9 cellular contexts compared by ENCODE assay signal in the genomic region with DNA sequence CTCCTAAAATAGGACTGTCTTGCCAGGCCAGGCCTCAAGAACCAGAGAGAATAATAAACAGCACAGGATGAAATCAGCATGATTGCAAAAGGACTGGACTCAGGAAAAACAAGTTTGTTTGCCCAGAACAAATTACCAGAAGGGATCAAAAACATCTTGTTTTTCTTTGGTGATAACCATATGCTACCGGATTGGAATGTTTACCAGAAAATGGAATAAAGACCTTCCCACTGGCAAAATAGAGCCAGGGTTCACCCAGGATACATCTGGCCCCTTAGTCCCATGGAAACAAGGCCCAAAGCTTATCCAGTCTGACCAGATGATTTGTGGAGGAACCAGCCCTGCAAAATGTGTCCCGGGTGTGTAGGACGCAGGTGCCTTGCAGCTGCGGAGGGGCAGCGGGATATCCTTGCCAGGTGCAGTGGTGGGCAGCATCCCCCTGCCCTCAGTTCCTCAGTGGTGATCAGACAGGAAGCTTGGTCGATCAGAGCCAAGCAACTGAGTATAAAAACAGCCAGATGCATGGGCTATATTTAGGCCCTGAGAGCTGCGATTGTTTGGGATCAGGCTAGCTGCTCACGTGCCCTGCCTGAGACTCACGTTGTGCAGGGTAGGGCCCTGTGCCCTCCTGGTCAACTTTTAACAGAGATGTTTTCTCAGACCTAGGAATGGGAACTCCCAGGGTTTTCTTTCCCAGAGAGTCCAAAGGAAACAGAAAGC. TPM values are rescaled to one million over a fixed set of nuclear protein-coding genes. Genes with fewer than 3 reads are reported as not detected.
DNase-seq lines count a peak whose midpoint lies in the region; ATAC-seq and TF ChIP-seq lines count a peak whose summit lies in the region.
"Had no signal": no experiment of that assay in that cellular context is flagged by ENCODE, and none has a peak within 500 bp of the region (broad histone marks: within the 10 kb centered on the region; RNA-seq: fewer than 3 reads in every experiment).

No MANE protein-coding gene starts in this region.

- H3K27me3 ChIP-seq in left ventricle myocardium inferior (ENCODE audit: low read depth), result no peaks in the 10 kb centered on the region

- H3K9me3 ChIP-seq in left ventricle myocardium inferior (replicated peaks), result no peaks in the 10 kb centered on the region

- TF ChIP-seq CTCF in left ventricle myocardium inferior (IDR thresholded peaks at IDR 0.05; ENCODE audit: borderline replicate concordance), result no peak

- intact Hi-C loops in left ventricle myocardium inferior (cut with micrococcal nuclease), result no loop called here

- peaks cover 11% of the 10 kb centered on the region for H3K4me1 Mint-ChIP-seq in activated T-helper 17 cell treated with anti-CD3 and anti-CD28 coated beads, Interleukin-2, amount 50 U/mL, for 72 hours

- H3K27ac ChIP-seq in left ventricle myocardium inferior (replicated peaks), result peak overlapping the region; percentile 97

- peaks cover 28% of the 10 kb centered on the region for H3K36me3 ChIP-seq in left ventricle myocardium inferior

- peak overlapping the region; percentile 41 for H3K27ac Mint-ChIP-seq in activated T-helper 17 cell treated with anti-CD3 and anti-CD28 coated beads, Interleukin-2, amount 50 U/mL, for 72 hours

- H3K4me3 ChIP-seq in left ventricle myocardium inferior, result peak overlapping the region; percentile 31

- H3K9me3 Mint-ChIP-seq in activated T-helper 17 cell treated with anti-CD3 and anti-CD28 coated beads, Interleukin-2, amount 50 U/mL, for 72 hours, result peaks cover 7% of the 10 kb centered on the region

- H3K36me3 Mint-ChIP-seq in activated T-helper 17 cell treated with anti-CD3 and anti-CD28 coated beads, Interleukin-2, amount 50 U/mL, for 72 hours (ENCODE audit: low read depth), result peaks cover 7% of the 10 kb centered on the region

- H3K4me1 ChIP-seq in left ventricle myocardium inferior, result peaks cover 97% of the 10 kb centered on the region

- H3K27me3 Mint-ChIP-seq in activated T-helper 17 cell treated with anti-CD3 and anti-CD28 coated beads, Interleukin-2, amount 50 U/mL, for 72 hours, result no peaks in the 10 kb centered on the region

- no peak for ATAC-seq in activated T-helper 17 cell treated with anti-CD3 and anti-CD28 coated beads, Interleukin-2, amount 50 U/mL, for 72 hours (replicated peaks)
- no peak for ATAC-seq in GM21526 (IDR thresholded peaks at IDR 0.05; ENCODE audit: low FRiP score, unreplicated experiment)
- no peak for ATAC-seq in GM21737 (IDR thresholded peaks at IDR 0.05; ENCODE audit: unreplicated experiment)

- DNase-seq in COLO668 (lab: John Stamatoyannopoulos, UW; ENCODE audit: unreplicated experiment) (peak; percentile 23), left ventricle myocardium inferior (peak; percentile 72), renal cortical epithelial cell (ENCODE audit: low read depth) (peak; percentile 85), KG1 (lab: John Stamatoyannopoulos, UW) (no peak)
- DNase-seq in central memory CD4-positive, alpha-beta T cell, result no peak
- DNase-seq: activated T-cell treated with anti-CD3 and anti-CD28 coated beads, Interleukin-2, amount 50 U/mL, for 48 hours had no signal

- no peak overlapping the region for H3K4me3 Mint-ChIP-seq in activated T-helper 17 cell treated with anti-CD3 and anti-CD28 coated beads, Interleukin-2, amount 50 U/mL, for 72 hours

RNA-seq across cellular contexts. Expression of gene ZNF22, which starts 4.6 kb away (rescaled TPM):
- 10 to 100 TPM in 1 of 2 donors, 1 to 10 TPM in 1; 7.3 to 12.6 TPM for total RNA-seq in activated T-helper 17 cell treated with anti-CD3 and anti-CD28 coated beads, Interleukin-2, amount 50 U/mL, for 72 hours
- total RNA-seq in left ventricle myocardium inferior (14.2 TPM), renal cortical epithelial cell (24.5 and 26.8 TPM in 2 replicates)

RNA-seq across cellular contexts. Expression of gene DEPP1, which starts 17.5 kb away (rescaled TPM):
- 1 to 10 TPM in 1 of 2 donors, under 1 TPM in 1; 0.73 to 2.0 TPM for total RNA-seq in activated T-helper 17 cell treated with anti-CD3 and anti-CD28 coated beads, Interleukin-2, amount 50 U/mL, for 72 hours
- total RNA-seq in left ventricle myocardium inferior (27.5 TPM), renal cortical epithelial cell (11.3 and 24.5 TPM in 2 replicates)

RNA-seq across cellular contexts. Expression of gene RASSF4, which starts 36.5 kb away (rescaled TPM):
- 1 to 10 TPM; 1.7 to 4.4 TPM for total RNA-seq in activated T-helper 17 cell treated with anti-CD3 and anti-CD28 coated beads, Interleukin-2, amount 50 U/mL, for 72 hours
- total RNA-seq in left ventricle myocardium inferior (103 TPM), renal cortical epithelial cell (79.1 and 155 TPM in 2 replicates)

Comparison
In these comparisons a context has a peak if more than half of its experiments do, and no peak if none do; other contexts are left out.
1. DNase-seq: peak in COLO668 (single experiment), left ventricle myocardium inferior (single experiment) and renal cortical epithelial cell (single experiment); none in KG1 (single experiment) and central memory CD4-positive, alpha-beta T cell (single experiment).
2. RNA of gene RASSF4, which starts 36.5 kb away (total RNA-seq): 103 TPM in left ventricle myocardium inferior (single experiment) and 79.1 to 155 TPM in renal cortical epithelial cell; 1.7 to 4.4 TPM in activated T-helper 17 cell treated with anti-CD3 and anti-CD28 coated beads, Interleukin-2, amount 50 U/mL, for 72 hours; every median in the first group is over 10 times any median in the second.